9 cellular contexts compared by ENCODE assay signal in the genomic region with DNA sequence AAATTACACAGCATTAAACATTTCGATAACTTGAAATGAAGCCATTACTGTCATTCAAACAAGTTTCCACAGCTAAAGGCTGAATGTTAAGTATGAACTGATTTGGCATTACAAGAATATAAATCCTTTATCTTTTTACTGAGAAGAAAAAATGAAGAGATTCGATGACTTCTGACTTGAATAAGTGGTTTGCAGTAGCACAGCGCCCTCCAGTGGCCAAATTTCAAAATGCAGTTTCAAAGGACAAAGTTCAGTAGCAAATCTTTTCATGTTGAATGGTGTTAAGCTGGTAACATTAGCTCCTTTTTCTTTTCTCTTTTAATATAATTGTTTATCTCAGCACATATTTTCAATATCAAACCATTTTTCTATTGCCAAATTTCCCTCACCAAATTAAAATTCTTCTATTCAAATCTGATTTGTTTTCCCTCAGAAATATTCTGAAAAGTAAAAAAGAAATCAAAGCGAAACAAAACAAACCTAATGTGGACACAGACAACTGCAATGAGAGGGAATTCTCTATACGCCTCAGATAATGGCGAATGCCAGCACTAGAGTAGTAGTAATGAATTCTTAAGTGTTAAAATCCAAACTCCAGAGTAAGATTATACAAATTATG.
DNase-seq lines count a peak whose midpoint lies in the region; ATAC-seq and TF ChIP-seq lines count a peak whose summit lies in the region.
"Had no signal": no experiment of that assay in that cellular context is flagged by ENCODE, and none has a peak within 500 bp of the region (broad histone marks: within the 10 kb centered on the region; RNA-seq: fewer than 3 reads in every experiment).

No MANE protein-coding gene starts in this region.

- TF ChIP-seq CTCF in Calu3 (IDR thresholded peaks at IDR 0.05; ENCODE audit: unreplicated experiment) = peak; percentile 92
- peak; percentile 76 for TF ChIP-seq CTCF in cardiac muscle cell (IDR thresholded peaks at IDR 0.05; ENCODE audit: low read depth, low read length)

- DNase-seq in Calu3 (peak; percentile 78), Karpas-422 (peak; percentile 89), SK-N-MC (ENCODE audit: low read depth, low spot score) (peak; percentile 67), cardiac muscle cell (ENCODE audit: low read depth in 1 of 2, low spot score in 1 of 2) (peak; percentile 71 to 83), pulmonary artery endothelial cell (ENCODE audit: low read depth, low spot score) (peak; percentile 43)
- peak; percentile 57 for DNase-seq in activated naive CD8-positive, alpha-beta T cell treated with anti-CD3 and anti-CD28 coated beads for 36 hours

- H3K4me3 ChIP-seq in Karpas-422 (ENCODE audit: low read length) = no peak overlapping the region
- no peak overlapping the region for H3K4me3 ChIP-seq in SK-N-MC
- no peak overlapping the region for H3K4me3 ChIP-seq in cardiac muscle cell

- no peaks in the 10 kb centered on the region for H3K36me3 Mint-ChIP-seq in Calu3 (ENCODE audit: insufficient read depth, unreplicated experiment)
- H3K36me3 Mint-ChIP-seq in activated naive CD8-positive, alpha-beta T cell treated with anti-CD3 and anti-CD28 coated beads for 36 hours = peaks cover 2% of the 10 kb centered on the region
- H3K36me3 Mint-ChIP-seq: activated naive CD4-positive, alpha-beta T cell treated with anti-CD3 and anti-CD28 coated beads, Interleukin-2, amount 50 U/mL, for 72 hours had no signal

- peaks cover 7% of the 10 kb centered on the region for H3K4me1 Mint-ChIP-seq in Calu3 (ENCODE audit: low read depth, unreplicated experiment)
- H3K4me1 Mint-ChIP-seq in activated naive CD8-positive, alpha-beta T cell treated with anti-CD3 and anti-CD28 coated beads for 36 hours = peaks cover 6% of the 10 kb centered on the region

- no peaks in the 10 kb centered on the region for H3K9me3 ChIP-seq in Karpas-422 (ENCODE audit: low read length)
- no peaks in the 10 kb centered on the region for H3K9me3 ChIP-seq in SK-N-MC (ENCODE audit: low read depth, low read length)
- H3K9me3 ChIP-seq in cardiac muscle cell (ENCODE audit: low read depth) = no peaks in the 10 kb centered on the region

- H3K9me2 ChIP-seq in Karpas-422 (replicated peaks; ENCODE audit: insufficient read depth, low read length) = no peaks in the 10 kb centered on the region

- no peak overlapping the region for H3K27ac ChIP-seq in Karpas-422 (ENCODE audit: low read length)
- H3K27ac ChIP-seq in SK-N-MC = no peak overlapping the region
- H3K27ac ChIP-seq in cardiac muscle cell = no peak overlapping the region

- no peak overlapping the region for H3K27ac Mint-ChIP-seq in Calu3 (ENCODE audit: unreplicated experiment)
- H3K27ac Mint-ChIP-seq in activated naive CD8-positive, alpha-beta T cell treated with anti-CD3 and anti-CD28 coated beads for 36 hours = no peak overlapping the region
- H3K27ac Mint-ChIP-seq: activated naive CD4-positive, alpha-beta T cell treated with anti-CD3 and anti-CD28 coated beads, Interleukin-2, amount 50 U/mL, for 72 hours had no signal

- H3K27me3 ChIP-seq in Karpas-422 (ENCODE audit: low read length) = no peaks in the 10 kb centered on the region
- no peaks in the 10 kb centered on the region for H3K27me3 ChIP-seq in cardiac muscle cell

- H3K9me3 Mint-ChIP-seq in Calu3 (ENCODE audit: low read depth, unreplicated experiment) = no peaks in the 10 kb centered on the region
- no peaks in the 10 kb centered on the region for H3K9me3 Mint-ChIP-seq in activated naive CD8-positive, alpha-beta T cell treated with anti-CD3 and anti-CD28 coated beads for 36 hours
- H3K9me3 Mint-ChIP-seq: activated naive CD4-positive, alpha-beta T cell treated with anti-CD3 and anti-CD28 coated beads, Interleukin-2, amount 50 U/mL, for 72 hours had no signal

- H3K9ac ChIP-seq in Karpas-422 (ENCODE audit: low read length) (no peak overlapping the region), SK-N-MC (ENCODE audit: insufficient read length) (peak overlapping the region; percentile 28)

- H2AFZ ChIP-seq in Karpas-422 (ENCODE audit: low read length) = no peak overlapping the region

- no peaks in the 10 kb centered on the region for H3K27me3 Mint-ChIP-seq in Calu3 (ENCODE audit: unreplicated experiment)
- no peaks in the 10 kb centered on the region for H3K27me3 Mint-ChIP-seq in activated naive CD8-positive, alpha-beta T cell treated with anti-CD3 and anti-CD28 coated beads for 36 hours

- H3K4me3 Mint-ChIP-seq in Calu3 (ENCODE audit: low read depth, unreplicated experiment) = no peak overlapping the region
- H3K4me3 Mint-ChIP-seq in activated naive CD8-positive, alpha-beta T cell treated with anti-CD3 and anti-CD28 coated beads for 36 hours = no peak overlapping the region

- no TSS peak for BruUV-seq in Calu3 (replicated peaks; lab: Mats Ljungman, UMichigan)

- CTCF ChIA-PET in Calu3 (lab: Charles Lee) = interaction anchor here (0.8 to 1.4 kb wide), 7 partner anchors 11 to 956 kb away, joined by 3 to 10 read pairs (median 5); no protein-coding TSS in a partner anchor

- H3K36me3 ChIP-seq in Karpas-422 (ENCODE audit: insufficient read depth, low read length) (no peaks in the 10 kb centered on the region), SK-N-MC (ENCODE audit: insufficient read depth, low read length) (no peaks in the 10 kb centered on the region), cardiac muscle cell (no peaks in the 10 kb centered on the region)

- H3K79me2 ChIP-seq in Karpas-422 (ENCODE audit: low read length) = no peaks in the 10 kb centered on the region

- ATAC-seq in HG03135 (IDR thresholded peaks at IDR 0.05; ENCODE audit: unreplicated experiment) (no peak), HG03159 (IDR thresholded peaks at IDR 0.05; ENCODE audit: unreplicated experiment) (no peak)
- ATAC-seq: activated naive CD4-positive, alpha-beta T cell treated with anti-CD3 and anti-CD28 coated beads, Interleukin-2, amount 50 U/mL, for 72 hours had no signal

- H3K4me1 ChIP-seq in Karpas-422 (ENCODE audit: low read length) = no peaks in the 10 kb centered on the region
- no peaks in the 10 kb centered on the region for H3K4me1 ChIP-seq in cardiac muscle cell (ENCODE audit: low read depth)

- peaks cover 16% of the 10 kb centered on the region for H4K20me1 ChIP-seq in Karpas-422 (ENCODE audit: insufficient read depth, low read depth, low read length)

- intact Hi-C loops in Calu3 (cut with micrococcal nuclease; ENCODE audit: unreplicated experiment) = loop anchor here (1.0 to 10.0 kb wide), 3 partner anchors 178 to 799 kb away; a partner anchor contains a TSS

- H3K4me2 ChIP-seq in Karpas-422 (ENCODE audit: low read depth, low read length, poor library complexity, severe bottlenecking) = no peak overlapping the region
